1 cellular context compared by ENCODE assay signal in the genomic region with DNA sequence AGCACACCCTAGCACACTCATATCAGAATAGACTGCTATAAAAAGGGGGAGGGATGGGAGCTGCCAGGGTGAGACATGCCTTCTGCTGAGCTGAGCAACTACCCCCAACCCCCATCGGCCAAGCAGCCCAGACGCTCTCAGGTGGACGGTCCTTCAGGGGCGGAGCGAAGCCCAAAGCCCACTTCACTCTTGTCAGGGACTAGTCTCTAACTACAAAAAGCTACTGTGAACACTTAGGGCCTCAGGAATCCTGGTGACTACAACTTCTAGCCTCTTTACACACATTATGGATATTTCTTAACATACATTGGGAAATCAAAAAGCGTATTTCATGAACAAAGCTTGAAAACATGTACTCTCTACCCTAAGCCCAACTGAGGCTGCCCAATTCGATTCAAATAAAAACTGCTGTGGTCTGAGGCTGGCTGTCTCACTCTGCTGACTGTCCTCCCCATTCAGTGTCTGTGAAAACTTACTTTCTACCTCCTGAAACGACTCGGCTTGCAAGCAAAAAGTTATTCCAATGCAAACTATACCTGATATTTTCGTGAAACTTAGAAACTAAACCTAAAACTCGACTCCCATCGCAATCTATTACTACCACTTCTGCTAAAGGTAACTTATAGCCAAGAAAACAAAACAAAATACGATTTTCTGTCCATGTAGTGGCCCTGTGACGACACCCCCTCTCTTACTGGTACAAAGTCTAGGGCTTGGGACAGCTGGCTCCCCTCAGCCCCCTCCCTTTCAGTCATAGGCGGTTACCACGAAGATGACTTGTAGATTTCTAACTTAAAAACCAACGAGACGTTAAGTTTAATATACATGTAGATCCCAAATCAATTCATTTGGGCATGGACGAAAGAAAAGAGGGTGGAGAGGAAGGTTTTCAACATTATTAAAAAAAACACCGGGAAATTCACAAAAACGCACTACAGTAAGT.
TF ChIP-seq lines count a peak whose summit lies in the region.

No MANE protein-coding gene starts in this region.

TF ChIP-seq in K562, 482 proteins besides CTCF, POLR2A, EP300 and RAD21 (continued from another document and continues in another):
- TF ChIP-seq, protein P1, sequence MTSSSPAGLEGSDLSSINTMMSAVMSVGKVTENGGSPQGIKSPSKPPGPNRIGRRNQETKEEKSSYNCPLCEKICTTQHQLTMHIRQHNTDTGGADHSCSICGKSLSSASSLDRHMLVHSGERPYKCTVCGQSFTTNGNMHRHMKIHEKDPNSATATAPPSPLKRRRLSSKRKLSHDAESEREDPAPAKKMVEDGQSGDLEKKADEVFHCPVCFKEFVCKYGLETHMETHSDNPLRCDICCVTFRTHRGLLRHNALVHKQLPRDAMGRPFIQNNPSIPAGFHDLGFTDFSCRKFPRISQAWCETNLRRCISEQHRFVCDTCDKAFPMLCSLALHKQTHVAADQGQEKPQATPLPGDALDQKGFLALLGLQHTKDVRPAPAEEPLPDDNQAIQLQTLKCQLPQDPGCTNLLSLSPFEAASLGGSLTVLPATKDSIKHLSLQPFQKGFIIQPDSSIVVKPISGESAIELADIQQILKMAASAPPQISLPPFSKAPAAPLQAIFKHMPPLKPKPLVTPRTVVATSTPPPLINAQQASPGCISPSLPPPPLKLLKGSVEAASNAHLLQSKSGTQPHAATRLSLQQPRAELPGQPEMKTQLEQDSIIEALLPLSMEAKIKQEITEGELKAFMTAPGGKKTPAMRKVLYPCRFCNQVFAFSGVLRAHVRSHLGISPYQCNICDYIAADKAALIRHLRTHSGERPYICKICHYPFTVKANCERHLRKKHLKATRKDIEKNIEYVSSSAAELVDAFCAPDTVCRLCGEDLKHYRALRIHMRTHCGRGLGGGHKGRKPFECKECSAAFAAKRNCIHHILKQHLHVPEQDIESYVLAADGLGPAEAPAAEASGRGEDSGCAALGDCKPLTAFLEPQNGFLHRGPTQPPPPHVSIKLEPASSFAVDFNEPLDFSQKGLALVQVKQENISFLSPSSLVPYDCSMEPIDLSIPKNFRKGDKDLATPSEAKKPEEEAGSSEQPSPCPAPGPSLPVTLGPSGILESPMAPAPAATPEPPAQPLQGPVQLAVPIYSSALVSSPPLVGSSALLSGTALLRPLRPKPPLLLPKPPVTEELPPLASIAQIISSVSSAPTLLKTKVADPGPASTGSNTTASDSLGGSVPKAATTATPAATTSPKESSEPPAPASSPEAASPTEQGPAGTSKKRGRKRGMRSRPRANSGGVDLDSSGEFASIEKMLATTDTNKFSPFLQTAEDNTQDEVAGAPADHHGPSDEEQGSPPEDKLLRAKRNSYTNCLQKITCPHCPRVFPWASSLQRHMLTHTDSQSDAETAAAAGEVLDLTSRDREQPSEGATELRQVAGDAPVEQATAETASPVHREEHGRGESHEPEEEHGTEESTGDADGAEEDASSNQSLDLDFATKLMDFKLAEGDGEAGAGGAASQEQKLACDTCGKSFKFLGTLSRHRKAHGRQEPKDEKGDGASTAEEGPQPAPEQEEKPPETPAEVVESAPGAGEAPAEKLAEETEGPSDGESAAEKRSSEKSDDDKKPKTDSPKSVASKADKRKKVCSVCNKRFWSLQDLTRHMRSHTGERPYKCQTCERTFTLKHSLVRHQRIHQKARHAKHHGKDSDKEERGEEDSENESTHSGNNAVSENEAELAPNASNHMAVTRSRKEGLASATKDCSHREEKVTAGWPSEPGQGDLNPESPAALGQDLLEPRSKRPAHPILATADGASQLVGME (CRISPR knock-in tag; IDR thresholded peaks at IDR 0.05): no peak
- no peak for TF ChIP-seq NFE2L1 (tag; IDR thresholded peaks at IDR 0.05; ENCODE audit: borderline replicate concordance, low read depth)
- TF ChIP-seq, protein P2, sequence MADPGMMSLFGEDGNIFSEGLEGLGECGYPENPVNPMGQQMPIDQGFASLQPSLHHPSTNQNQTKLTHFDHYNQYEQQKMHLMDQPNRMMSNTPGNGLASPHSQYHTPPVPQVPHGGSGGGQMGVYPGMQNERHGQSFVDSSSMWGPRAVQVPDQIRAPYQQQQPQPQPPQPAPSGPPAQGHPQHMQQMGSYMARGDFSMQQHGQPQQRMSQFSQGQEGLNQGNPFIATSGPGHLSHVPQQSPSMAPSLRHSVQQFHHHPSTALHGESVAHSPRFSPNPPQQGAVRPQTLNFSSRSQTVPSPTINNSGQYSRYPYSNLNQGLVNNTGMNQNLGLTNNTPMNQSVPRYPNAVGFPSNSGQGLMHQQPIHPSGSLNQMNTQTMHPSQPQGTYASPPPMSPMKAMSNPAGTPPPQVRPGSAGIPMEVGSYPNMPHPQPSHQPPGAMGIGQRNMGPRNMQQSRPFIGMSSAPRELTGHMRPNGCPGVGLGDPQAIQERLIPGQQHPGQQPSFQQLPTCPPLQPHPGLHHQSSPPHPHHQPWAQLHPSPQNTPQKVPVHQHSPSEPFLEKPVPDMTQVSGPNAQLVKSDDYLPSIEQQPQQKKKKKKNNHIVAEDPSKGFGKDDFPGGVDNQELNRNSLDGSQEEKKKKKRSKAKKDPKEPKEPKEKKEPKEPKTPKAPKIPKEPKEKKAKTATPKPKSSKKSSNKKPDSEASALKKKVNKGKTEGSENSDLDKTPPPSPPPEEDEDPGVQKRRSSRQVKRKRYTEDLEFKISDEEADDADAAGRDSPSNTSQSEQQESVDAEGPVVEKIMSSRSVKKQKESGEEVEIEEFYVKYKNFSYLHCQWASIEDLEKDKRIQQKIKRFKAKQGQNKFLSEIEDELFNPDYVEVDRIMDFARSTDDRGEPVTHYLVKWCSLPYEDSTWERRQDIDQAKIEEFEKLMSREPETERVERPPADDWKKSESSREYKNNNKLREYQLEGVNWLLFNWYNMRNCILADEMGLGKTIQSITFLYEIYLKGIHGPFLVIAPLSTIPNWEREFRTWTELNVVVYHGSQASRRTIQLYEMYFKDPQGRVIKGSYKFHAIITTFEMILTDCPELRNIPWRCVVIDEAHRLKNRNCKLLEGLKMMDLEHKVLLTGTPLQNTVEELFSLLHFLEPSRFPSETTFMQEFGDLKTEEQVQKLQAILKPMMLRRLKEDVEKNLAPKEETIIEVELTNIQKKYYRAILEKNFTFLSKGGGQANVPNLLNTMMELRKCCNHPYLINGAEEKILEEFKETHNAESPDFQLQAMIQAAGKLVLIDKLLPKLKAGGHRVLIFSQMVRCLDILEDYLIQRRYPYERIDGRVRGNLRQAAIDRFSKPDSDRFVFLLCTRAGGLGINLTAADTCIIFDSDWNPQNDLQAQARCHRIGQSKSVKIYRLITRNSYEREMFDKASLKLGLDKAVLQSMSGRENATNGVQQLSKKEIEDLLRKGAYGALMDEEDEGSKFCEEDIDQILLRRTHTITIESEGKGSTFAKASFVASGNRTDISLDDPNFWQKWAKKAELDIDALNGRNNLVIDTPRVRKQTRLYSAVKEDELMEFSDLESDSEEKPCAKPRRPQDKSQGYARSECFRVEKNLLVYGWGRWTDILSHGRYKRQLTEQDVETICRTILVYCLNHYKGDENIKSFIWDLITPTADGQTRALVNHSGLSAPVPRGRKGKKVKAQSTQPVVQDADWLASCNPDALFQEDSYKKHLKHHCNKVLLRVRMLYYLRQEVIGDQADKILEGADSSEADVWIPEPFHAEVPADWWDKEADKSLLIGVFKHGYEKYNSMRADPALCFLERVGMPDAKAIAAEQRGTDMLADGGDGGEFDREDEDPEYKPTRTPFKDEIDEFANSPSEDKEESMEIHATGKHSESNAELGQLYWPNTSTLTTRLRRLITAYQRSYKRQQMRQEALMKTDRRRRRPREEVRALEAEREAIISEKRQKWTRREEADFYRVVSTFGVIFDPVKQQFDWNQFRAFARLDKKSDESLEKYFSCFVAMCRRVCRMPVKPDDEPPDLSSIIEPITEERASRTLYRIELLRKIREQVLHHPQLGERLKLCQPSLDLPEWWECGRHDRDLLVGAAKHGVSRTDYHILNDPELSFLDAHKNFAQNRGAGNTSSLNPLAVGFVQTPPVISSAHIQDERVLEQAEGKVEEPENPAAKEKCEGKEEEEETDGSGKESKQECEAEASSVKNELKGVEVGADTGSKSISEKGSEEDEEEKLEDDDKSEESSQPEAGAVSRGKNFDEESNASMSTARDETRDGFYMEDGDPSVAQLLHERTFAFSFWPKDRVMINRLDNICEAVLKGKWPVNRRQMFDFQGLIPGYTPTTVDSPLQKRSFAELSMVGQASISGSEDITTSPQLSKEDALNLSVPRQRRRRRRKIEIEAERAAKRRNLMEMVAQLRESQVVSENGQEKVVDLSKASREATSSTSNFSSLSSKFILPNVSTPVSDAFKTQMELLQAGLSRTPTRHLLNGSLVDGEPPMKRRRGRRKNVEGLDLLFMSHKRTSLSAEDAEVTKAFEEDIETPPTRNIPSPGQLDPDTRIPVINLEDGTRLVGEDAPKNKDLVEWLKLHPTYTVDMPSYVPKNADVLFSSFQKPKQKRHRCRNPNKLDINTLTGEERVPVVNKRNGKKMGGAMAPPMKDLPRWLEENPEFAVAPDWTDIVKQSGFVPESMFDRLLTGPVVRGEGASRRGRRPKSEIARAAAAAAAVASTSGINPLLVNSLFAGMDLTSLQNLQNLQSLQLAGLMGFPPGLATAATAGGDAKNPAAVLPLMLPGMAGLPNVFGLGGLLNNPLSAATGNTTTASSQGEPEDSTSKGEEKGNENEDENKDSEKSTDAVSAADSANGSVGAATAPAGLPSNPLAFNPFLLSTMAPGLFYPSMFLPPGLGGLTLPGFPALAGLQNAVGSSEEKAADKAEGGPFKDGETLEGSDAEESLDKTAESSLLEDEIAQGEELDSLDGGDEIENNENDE (IDR thresholded peaks at IDR 0.05; ENCODE audit: low read depth, low read length): no peak
- no peak for TF ChIP-seq HCFC1 (IDR thresholded peaks at IDR 0.05; ENCODE audit: low read depth, low read length)
- no peak for TF ChIP-seq ZNF121 (CRISPR knock-in tag; conservative IDR thresholded peaks at IDR 0.05)
- peak; percentile 56 for TF ChIP-seq SMARCA4 (IDR thresholded peaks at IDR 0.05)
- TF ChIP-seq, protein P3, sequence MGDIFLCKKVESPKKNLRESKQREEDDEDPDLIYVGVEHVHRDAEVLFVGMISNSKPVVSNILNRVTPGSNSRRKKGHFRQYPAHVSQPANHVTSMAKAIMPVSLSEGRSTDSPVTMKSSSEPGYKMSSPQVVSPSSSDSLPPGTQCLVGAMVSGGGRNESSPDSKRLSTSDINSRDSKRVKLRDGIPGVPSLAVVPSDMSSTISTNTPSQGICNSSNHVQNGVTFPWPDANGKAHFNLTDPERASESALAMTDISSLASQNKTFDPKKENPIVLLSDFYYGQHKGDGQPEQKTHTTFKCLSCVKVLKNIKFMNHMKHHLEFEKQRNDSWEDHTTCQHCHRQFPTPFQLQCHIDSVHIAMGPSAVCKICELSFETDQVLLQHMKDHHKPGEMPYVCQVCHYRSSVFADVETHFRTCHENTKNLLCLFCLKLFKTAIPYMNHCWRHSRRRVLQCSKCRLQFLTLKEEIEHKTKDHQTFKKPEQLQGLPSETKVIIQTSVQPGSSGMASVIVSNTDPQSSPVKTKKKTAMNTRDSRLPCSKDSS (IDR thresholded peaks at IDR 0.05; ENCODE audit: low read depth, partially characterized antibody): no peak
- no peak for TF ChIP-seq CAMTA2 (CRISPR knock-in tag; conservative IDR thresholded peaks at IDR 0.05)
- no peak for TF ChIP-seq ILK (tag; IDR thresholded peaks at IDR 0.05; ENCODE audit: borderline replicate concordance, low read depth)
- no peak for TF ChIP-seq ETV1 (tag; conservative IDR thresholded peaks at IDR 0.05; ENCODE audit: low read depth)
- no peak for TF ChIP-seq SRSF7 (optimal IDR thresholded peaks at IDR 0.05; ENCODE audit: low read depth, low read length)
- TF ChIP-seq TFAM (CRISPR knock-in tag; conservative IDR thresholded peaks at IDR 0.05): no peak
- TF ChIP-seq, protein P4, sequence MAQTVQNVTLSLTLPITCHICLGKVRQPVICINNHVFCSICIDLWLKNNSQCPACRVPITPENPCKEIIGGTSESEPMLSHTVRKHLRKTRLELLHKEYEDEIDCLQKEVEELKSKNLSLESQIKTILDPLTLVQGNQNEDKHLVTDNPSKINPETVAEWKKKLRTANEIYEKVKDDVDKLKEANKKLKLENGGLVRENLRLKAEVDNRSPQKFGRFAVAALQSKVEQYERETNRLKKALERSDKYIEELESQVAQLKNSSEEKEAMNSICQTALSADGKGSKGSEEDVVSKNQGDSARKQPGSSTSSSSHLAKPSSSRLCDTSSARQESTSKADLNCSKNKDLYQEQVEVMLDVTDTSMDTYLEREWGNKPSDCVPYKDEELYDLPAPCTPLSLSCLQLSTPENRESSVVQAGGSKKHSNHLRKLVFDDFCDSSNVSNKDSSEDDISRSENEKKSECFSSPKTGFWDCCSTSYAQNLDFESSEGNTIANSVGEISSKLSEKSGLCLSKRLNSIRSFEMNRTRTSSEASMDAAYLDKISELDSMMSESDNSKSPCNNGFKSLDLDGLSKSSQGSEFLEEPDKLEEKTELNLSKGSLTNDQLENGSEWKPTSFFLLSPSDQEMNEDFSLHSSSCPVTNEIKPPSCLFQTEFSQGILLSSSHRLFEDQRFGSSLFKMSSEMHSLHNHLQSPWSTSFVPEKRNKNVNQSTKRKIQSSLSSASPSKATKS (CRISPR knock-in tag; IDR thresholded peaks at IDR 0.05): no peak
- no peak for TF ChIP-seq GTF2F1 (IDR thresholded peaks at IDR 0.05; ENCODE audit: low read depth, low read length)
- TF ChIP-seq CBX5 (IDR thresholded peaks at IDR 0.05; ENCODE audit: borderline replicate concordance, low read depth): no peak
- TF ChIP-seq SIRT6 (IDR thresholded peaks at IDR 0.05; ENCODE audit: low read depth, low read length): no peak
- peak; percentile 28; the same call in 1 of the 2 replicates for TF ChIP-seq MAFF (IDR thresholded peaks at IDR 0.05; ENCODE audit: low read length)
- TF ChIP-seq PRPF4 (IDR thresholded peaks at IDR 0.05; ENCODE audit: insufficient read depth, low read depth, low read length, poor library complexity, severe bottlenecking): no peak
- no peak for TF ChIP-seq SRSF3 (IDR thresholded peaks at IDR 0.05; ENCODE audit: insufficient read depth, low read length)
- no peak for TF ChIP-seq ARID2 (IDR thresholded peaks at IDR 0.05)
- TF ChIP-seq ZC3H4 (CRISPR knock-in tag; IDR thresholded peaks at IDR 0.05; ENCODE audit: borderline replicate concordance): no peak
- peak; percentile 63 for TF ChIP-seq MAFG (tag; conservative IDR thresholded peaks at IDR 0.05)
- no peak for TF ChIP-seq ZNF507 (tag; conservative IDR thresholded peaks at IDR 0.05)
- no peak for TF ChIP-seq ERF (CRISPR knock-in tag; IDR thresholded peaks at IDR 0.05)
- TF ChIP-seq, protein P5, sequence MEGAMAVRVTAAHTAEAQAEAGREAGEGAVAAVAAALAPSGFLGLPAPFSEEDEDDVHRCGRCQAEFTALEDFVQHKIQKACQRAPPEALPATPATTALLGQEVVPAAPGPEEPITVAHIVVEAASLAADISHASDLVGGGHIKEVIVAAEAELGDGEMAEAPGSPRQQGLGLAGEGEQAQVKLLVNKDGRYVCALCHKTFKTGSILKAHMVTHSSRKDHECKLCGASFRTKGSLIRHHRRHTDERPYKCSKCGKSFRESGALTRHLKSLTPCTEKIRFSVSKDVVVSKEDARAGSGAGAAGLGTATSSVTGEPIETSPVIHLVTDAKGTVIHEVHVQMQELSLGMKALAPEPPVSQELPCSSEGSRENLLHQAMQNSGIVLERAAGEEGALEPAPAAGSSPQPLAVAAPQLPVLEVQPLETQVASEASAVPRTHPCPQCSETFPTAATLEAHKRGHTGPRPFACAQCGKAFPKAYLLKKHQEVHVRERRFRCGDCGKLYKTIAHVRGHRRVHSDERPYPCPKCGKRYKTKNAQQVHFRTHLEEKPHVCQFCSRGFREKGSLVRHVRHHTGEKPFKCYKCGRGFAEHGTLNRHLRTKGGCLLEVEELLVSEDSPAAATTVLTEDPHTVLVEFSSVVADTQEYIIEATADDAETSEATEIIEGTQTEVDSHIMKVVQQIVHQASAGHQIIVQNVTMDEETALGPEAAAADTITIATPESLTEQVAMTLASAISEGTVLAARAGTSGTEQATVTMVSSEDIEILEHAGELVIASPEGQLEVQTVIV (CRISPR knock-in tag; IDR thresholded peaks at IDR 0.05; ENCODE audit: borderline replicate concordance): no peak
- TF ChIP-seq TOE1 (IDR thresholded peaks at IDR 0.05; ENCODE audit: borderline replicate concordance): no peak
- TF ChIP-seq TOE1 (CRISPR knock-in tag; IDR thresholded peaks at IDR 0.05; ENCODE audit: borderline replicate concordance, low read depth): no peak
- TF ChIP-seq CXXC5 (CRISPR knock-in tag; IDR thresholded peaks at IDR 0.05): no peak
- TF ChIP-seq ZNF699 (CRISPR knock-in tag; IDR thresholded peaks at IDR 0.05; ENCODE audit: insufficient replicate concordance): no peak
- TF ChIP-seq KDM1A (IDR thresholded peaks at IDR 0.05): no peak
